ENCODE assay signal across 9 cellular contexts in the genomic region with DNA sequence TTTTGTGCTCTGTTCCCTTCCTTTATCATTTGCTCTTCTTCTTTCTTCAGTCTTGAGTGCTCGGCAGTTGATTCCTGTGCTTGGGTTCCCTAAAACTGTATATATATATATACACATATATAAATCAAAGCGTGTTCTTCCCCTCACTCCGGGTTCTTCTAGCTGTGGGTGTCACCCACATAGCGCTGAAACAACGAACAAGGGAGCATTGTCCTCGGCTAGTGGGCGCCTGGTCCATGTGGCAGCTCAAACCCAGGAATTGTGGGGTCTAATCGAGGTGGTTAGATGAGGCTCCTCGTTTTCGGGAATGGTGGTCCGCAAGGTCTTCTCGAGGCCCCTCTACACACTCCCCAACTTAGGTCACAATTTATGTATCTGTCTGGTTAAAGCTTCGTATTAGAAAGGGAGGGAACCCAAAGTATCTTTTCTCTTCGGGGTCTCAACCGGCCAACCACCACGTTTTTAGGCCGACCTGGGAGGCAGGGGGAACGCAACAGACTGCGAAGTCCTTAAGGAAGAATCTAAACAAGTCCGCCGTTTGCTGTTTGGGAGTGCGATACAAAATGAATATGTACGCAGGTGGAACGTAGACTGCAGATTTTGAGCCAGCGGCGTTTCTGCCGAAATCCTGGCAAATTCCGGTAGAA. TPM values are rescaled to one million over a fixed set of nuclear protein-coding genes. Genes with fewer than 3 reads are reported as not detected.
DNase-seq lines count a peak whose midpoint lies in the region; ATAC-seq and TF ChIP-seq lines count a peak whose summit lies in the region.
"Had no signal": no experiment of that assay in that cellular context is flagged by ENCODE, and none has a peak within 500 bp of the region (broad histone marks: within the 10 kb centered on the region; RNA-seq: fewer than 3 reads in every experiment).

No MANE protein-coding gene starts in this region.

- peak overlapping the region; percentile 99 for H3K27ac Mint-ChIP-seq in central memory CD8-positive, alpha-beta T cell (ENCODE audit: low read depth)

- no peaks in the 10 kb centered on the region for H3K9me3 ChIP-seq in MG63
- no peaks in the 10 kb centered on the region for H3K9me3 ChIP-seq in mesodermal cell (ENCODE audit: control insufficient read depth, low read length)
- no peaks in the 10 kb centered on the region for H3K9me3 ChIP-seq in upper lobe of right lung

- DNase-seq in MG63 (no peak), upper lobe of right lung (no peak), foreskin melanocyte (no peak)
- no peak for DNase-seq in central memory CD8-positive, alpha-beta T cell (ENCODE audit: low spot score in 2 of 2)

- H3K4me1 Mint-ChIP-seq in central memory CD8-positive, alpha-beta T cell = peaks cover 18% of the 10 kb centered on the region

- H3K27ac ChIP-seq in mesodermal cell (ENCODE audit: low read depth, low read length, severe bottlenecking) (peak overlapping the region; percentile 90), upper lobe of right lung (peak overlapping the region; percentile 96)

- peaks cover 12% of the 10 kb centered on the region for H3K36me3 Mint-ChIP-seq in central memory CD8-positive, alpha-beta T cell (ENCODE audit: insufficient read depth)

- ATAC-seq in GM18502 (IDR thresholded peaks at IDR 0.05; ENCODE audit: poor library complexity, unreplicated experiment) (peak; percentile 11), upper lobe of right lung (peak; percentile 4), GM18867 (IDR thresholded peaks at IDR 0.05; ENCODE audit: unreplicated experiment) (no peak), GM21360 (IDR thresholded peaks at IDR 0.05; ENCODE audit: unreplicated experiment) (no peak)
- ATAC-seq in central memory CD8-positive, alpha-beta T cell (replicated peaks; ENCODE audit: extremely low read depth, poor library complexity, severe bottlenecking) = peak; percentile 16

- H3K36me3 ChIP-seq in MG63 (no peaks in the 10 kb centered on the region), mesodermal cell (ENCODE audit: control insufficient read depth, insufficient read depth, low read length) (peaks cover 6% of the 10 kb centered on the region), upper lobe of right lung (peaks cover 3% of the 10 kb centered on the region)

- WGBS in mesodermal cell (ENCODE audit: insufficient coverage in 2 of 2), 2 experiments = 50 to 61% methylated on average over 19 to 22 of the region's 28 CpGs

- intact Hi-C loops in upper lobe of right lung (cut with DNase I) = no loop called here

- H3K4me1 ChIP-seq in mesodermal cell (ENCODE audit: control insufficient read depth, insufficient read depth, low read length, poor library complexity, severe bottlenecking) (no peaks in the 10 kb centered on the region), upper lobe of right lung (peaks cover 16% of the 10 kb centered on the region)

- no peaks in the 10 kb centered on the region for H3K9me3 Mint-ChIP-seq in central memory CD8-positive, alpha-beta T cell

- H3K4me3 ChIP-seq in MG63 (peak overlapping the region; percentile 91), mesodermal cell (ENCODE audit: extremely low read depth, insufficient read depth, low read length, poor library complexity, severe bottlenecking) (peak overlapping the region; percentile 79), upper lobe of right lung (peak overlapping the region; percentile 96)

- peak overlapping the region; percentile 95 for H3K4me3 Mint-ChIP-seq in central memory CD8-positive, alpha-beta T cell

- H3K27me3 Mint-ChIP-seq in central memory CD8-positive, alpha-beta T cell = no peaks in the 10 kb centered on the region

- TF ChIP-seq CTCF in upper lobe of right lung (IDR thresholded peaks at IDR 0.05) = no peak

- H3K27me3 ChIP-seq in MG63 (no peaks in the 10 kb centered on the region), upper lobe of right lung (no peaks in the 10 kb centered on the region)

RNA-seq across cellular contexts. Expression of a gene that starts 0.5 kb away (rescaled TPM):
- 466 and 501 TPM in 2 replicates for total RNA-seq in MG63 (2014; rRNA removed; shearing (Covaris generic); ENCODE audit: low replicate concordance)
- 204 TPM for polyA plus RNA-seq in mesodermal cell (2013, experiment 1 of 2)
- polyA plus RNA-seq in mesodermal cell (2013, experiment 2 of 2) = 211 TPM
- total RNA-seq in upper lobe of right lung = 158 TPM

RNA-seq across cellular contexts. Expression of a gene that starts 3.9 kb away (rescaled TPM):
- total RNA-seq in MG63 (2014; rRNA removed; shearing (Covaris generic); ENCODE audit: low replicate concordance) = 0.07 TPM in 1 of 2 replicates, not detected in the other
- polyA plus RNA-seq in mesodermal cell (2013, experiment 1 of 2) = 7.8 TPM
- 8.1 TPM for polyA plus RNA-seq in mesodermal cell (2013, experiment 2 of 2)
- 2.5 TPM for total RNA-seq in upper lobe of right lung

RNA-seq across cellular contexts. Expression of a gene that starts 54.0 kb away (rescaled TPM):
- not detected in 2 replicates for total RNA-seq in MG63 (2014; rRNA removed; shearing (Covaris generic); ENCODE audit: low replicate concordance)
- not detected for polyA plus RNA-seq in mesodermal cell (2013, experiment 1 of 2)
- not detected for polyA plus RNA-seq in mesodermal cell (2013, experiment 2 of 2)
- total RNA-seq in upper lobe of right lung = not detected
- total RNA-seq: T-helper 2 cell treated with Interferon-gamma antibody and Interleukin-4, amounts not matched to agents 100 ng/mL and 5 ng/mL, for 36 hours had no signal

RNA-seq across cellular contexts. Expression of a gene that starts 55.1 kb away (rescaled TPM):
- not detected in 2 replicates for total RNA-seq in MG63 (2014; rRNA removed; shearing (Covaris generic); ENCODE audit: low replicate concordance)
- not detected for polyA plus RNA-seq in mesodermal cell (2013, experiment 1 of 2)
- polyA plus RNA-seq in mesodermal cell (2013, experiment 2 of 2) = not detected
- 8.2 TPM for total RNA-seq in upper lobe of right lung
- total RNA-seq: T-helper 2 cell treated with Interferon-gamma antibody and Interleukin-4, amounts not matched to agents 100 ng/mL and 5 ng/mL, for 36 hours had no signal

Comparison
In these comparisons a context has a peak if more than half of its experiments do, and no peak if none do; other contexts are left out.
1. ATAC-seq: peak in GM18502 (single experiment), central memory CD8-positive, alpha-beta T cell (single experiment) and upper lobe of right lung (single experiment); none in GM18867 (single experiment) and GM21360 (single experiment).
2. Peak in every context shown above with its lines, with median percentiles within 50 percentile points of each other: H3K4me3 ChIP-seq.